Comparison of ENCODE assay signal across 8 cellular contexts in the genomic region with DNA sequence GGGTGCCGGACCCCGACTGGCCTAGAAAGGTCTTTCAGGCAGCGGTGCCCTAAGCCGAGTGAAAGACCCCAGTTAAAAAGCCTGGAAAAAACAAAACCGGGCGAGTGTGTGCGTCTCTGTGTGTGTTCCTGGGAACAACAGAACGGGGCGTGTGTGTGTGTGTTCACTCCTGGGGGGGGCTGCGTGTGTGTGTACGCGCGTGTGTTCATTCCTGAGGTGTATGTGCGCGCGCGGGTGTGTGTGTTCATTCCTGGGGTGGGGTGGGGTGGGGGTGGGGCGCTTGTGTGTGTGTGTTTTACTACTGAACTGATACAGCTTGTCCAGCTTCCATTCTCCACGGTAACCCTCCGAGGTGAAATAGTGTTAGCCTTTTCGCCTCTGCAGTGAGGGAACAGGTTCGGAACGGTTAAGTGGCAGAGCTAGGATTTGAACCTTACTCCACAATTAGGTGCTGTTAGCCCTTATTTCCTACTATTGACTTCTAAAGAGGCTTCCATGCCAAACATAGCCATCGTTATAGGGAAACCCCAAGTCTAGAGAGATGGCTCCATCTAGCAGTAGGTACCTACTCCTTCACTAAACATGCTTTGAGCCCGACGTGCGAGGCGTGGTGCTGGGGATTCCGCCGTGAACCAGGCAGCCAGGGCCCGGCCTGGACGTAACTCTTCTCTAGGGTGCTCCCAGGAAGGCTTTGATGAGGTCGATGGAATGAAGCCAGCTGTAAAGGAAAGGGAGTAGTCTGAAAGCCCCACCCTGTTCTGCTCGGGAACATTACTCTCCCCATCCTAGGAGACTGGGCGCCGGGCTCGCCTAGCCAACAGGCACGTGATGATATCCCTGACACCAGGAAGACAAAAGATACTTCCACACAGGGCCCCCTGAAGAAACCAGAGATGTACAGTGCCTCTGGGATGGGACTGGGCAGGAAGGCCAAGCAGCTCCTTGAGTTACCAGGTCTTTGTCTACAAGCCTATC. TPM values are rescaled to one million over a fixed set of nuclear protein-coding genes. Genes with fewer than 3 reads are reported as not detected.
DNase-seq lines count a peak whose midpoint lies in the region; ATAC-seq and TF ChIP-seq lines count a peak whose summit lies in the region.

No MANE protein-coding gene starts in this region.

- H3K9ac ChIP-seq in SU-DHL-6 (ENCODE audit: low read length) (peak overlapping the region; percentile 87), mesendoderm (ENCODE audit: low read length) (peak overlapping the region; percentile 96)

- H3K27me3 ChIP-seq in Caco-2 (replicated peaks; ENCODE audit: control insufficient read depth, insufficient read depth, low read length) (no peaks in the 10 kb centered on the region), MG63 (no peaks in the 10 kb centered on the region), SU-DHL-6 (ENCODE audit: low read length) (no peaks in the 10 kb centered on the region), mesendoderm (ENCODE audit: insufficient read depth, low read length, poor library complexity) (no peaks in the 10 kb centered on the region), tibial artery (no peaks in the 10 kb centered on the region)

- BruUV-seq in Caco-2 (replicated peaks; lab: Mats Ljungman, UMichigan) = TSS peak; percentile 94

- intact Hi-C loops in Caco-2 (cut with micrococcal nuclease; ENCODE audit: unreplicated experiment) = loop anchor here (2.0 to 10.0 kb wide), 2 partner anchors 49 to 557 kb away; partner anchors contain the start of genes CAMLG and PPP2CA
- intact Hi-C loops in tibial artery (cut with DNase I; ENCODE audit: low total_unique reads) = loop anchor here (1.0 to 5.0 kb wide), 2 partner anchors 49 to 190 kb away; partner anchors contain the start of genes CDKL3 and PPP2CA

- no peak overlapping the region for H2BK120ac ChIP-seq in mesendoderm (ENCODE audit: low read depth, low read length)

- H3K79me2 ChIP-seq in SU-DHL-6 (ENCODE audit: insufficient read depth, low read length) (peaks cover 36% of the 10 kb centered on the region), mesendoderm (ENCODE audit: control insufficient read depth, insufficient read depth, low read length) (peaks cover 33% of the 10 kb centered on the region)

- no peak overlapping the region for H2BK15ac ChIP-seq in mesendoderm (replicated peaks; ENCODE audit: low read depth)

- peak; percentile 31 for ATAC-seq in GM19438 (IDR thresholded peaks at IDR 0.05; ENCODE audit: low read depth, unreplicated experiment)
- peak; percentile 51 for ATAC-seq in effector memory CD8-positive, alpha-beta T cell (replicated peaks)
- ATAC-seq in GM19467 (IDR thresholded peaks at IDR 0.05; ENCODE audit: unreplicated experiment) = no peak

- H3K9me3 ChIP-seq in Caco-2 = no peaks in the 10 kb centered on the region
- H3K9me3 ChIP-seq in MG63 = no peaks in the 10 kb centered on the region
- no peaks in the 10 kb centered on the region for H3K9me3 ChIP-seq in SU-DHL-6 (ENCODE audit: insufficient read depth, low read length)
- no peaks in the 10 kb centered on the region for H3K9me3 ChIP-seq in tibial artery

- H2AFZ ChIP-seq in SU-DHL-6 (ENCODE audit: low read depth, low read length, severe bottlenecking) = peak overlapping the region; percentile 91

- peak overlapping the region; percentile 98 for H3K27ac Mint-ChIP-seq in Caco-2 (ENCODE audit: unreplicated experiment)
- H3K27ac Mint-ChIP-seq in effector memory CD8-positive, alpha-beta T cell = peak overlapping the region; percentile 97 to 99

- no CpG with 5 or more reads among the region's 38 CpGs for WGBS in mesendoderm (ENCODE audit: extremely low coverage, insufficient coverage, low lambda C conversion rate)

- H3K4me3 ChIP-seq in Caco-2 (ENCODE audit: low read depth, low read length) (peak overlapping the region; percentile 97), MG63 (peak overlapping the region; percentile 88), SU-DHL-6 (ENCODE audit: insufficient read depth, low read length, poor library complexity, severe bottlenecking) (peak overlapping the region; percentile 79), mesendoderm (ENCODE audit: low read length) (peak overlapping the region; percentile 60), tibial artery (peak overlapping the region; percentile 88 to 99)

- no peaks in the 10 kb centered on the region for H3K27me3 Mint-ChIP-seq in Caco-2 (ENCODE audit: insufficient read depth, unreplicated experiment)
- H3K27me3 Mint-ChIP-seq in effector memory CD8-positive, alpha-beta T cell = no peaks in the 10 kb centered on the region

- peaks cover 4% of the 10 kb centered on the region for H3K79me1 ChIP-seq in mesendoderm (ENCODE audit: low read length)

- peak overlapping the region; percentile 76 for H3K18ac ChIP-seq in mesendoderm (ENCODE audit: low read length)

- no peaks in the 10 kb centered on the region for H3K9me3 Mint-ChIP-seq in Caco-2 (ENCODE audit: unreplicated experiment)
- H3K9me3 Mint-ChIP-seq in effector memory CD8-positive, alpha-beta T cell = no peaks in the 10 kb centered on the region

- peaks cover 9% of the 10 kb centered on the region for H3F3A ChIP-seq in SU-DHL-6 (ENCODE audit: insufficient read depth)

- peak overlapping the region; percentile 93 for H3K4me3 Mint-ChIP-seq in Caco-2 (ENCODE audit: unreplicated experiment)
- peak overlapping the region; percentile 93 to 95 for H3K4me3 Mint-ChIP-seq in effector memory CD8-positive, alpha-beta T cell

- peak overlapping the region; percentile 78 for H3K27ac ChIP-seq in SU-DHL-6 (ENCODE audit: low read depth, low read length)
- H3K27ac ChIP-seq in mesendoderm (ENCODE audit: low read depth, low read length) = peak overlapping the region; percentile 51
- H3K27ac ChIP-seq in tibial artery = peak overlapping the region; percentile 92 to 99

- POLR2A ChIA-PET in Caco-2 (lab: Charles Lee) = interaction anchor here (0.6 to 3.4 kb wide), 11 partner anchors 9 to 850 kb away, joined by 3 to 32 read pairs (median 4); partner anchors contain the start of genes PPP2CA and UBE2B

- peak overlapping the region; percentile 100 for H4K5ac ChIP-seq in mesendoderm (ENCODE audit: low read length)

- no peak overlapping the region for H3K23ac ChIP-seq in mesendoderm (ENCODE audit: low read length)

- H3K4ac ChIP-seq in mesendoderm (ENCODE audit: low read depth, low read length) = peak overlapping the region; percentile 89

- H4K8ac ChIP-seq in mesendoderm (ENCODE audit: low read depth, low read length) = no peak overlapping the region

- H2BK5ac ChIP-seq in mesendoderm (ENCODE audit: low read length) = no peak overlapping the region

- peaks cover 9% of the 10 kb centered on the region; the same call in 1 of the 2 replicates for H4K20me1 ChIP-seq in SU-DHL-6 (ENCODE audit: low read depth, low read length)

- H3K4me1 Mint-ChIP-seq in Caco-2 (ENCODE audit: low read depth, unreplicated experiment) = peaks cover 8% of the 10 kb centered on the region
- peaks cover 10 to 28% of the 10 kb centered on the region in 2 donors for H3K4me1 Mint-ChIP-seq in effector memory CD8-positive, alpha-beta T cell (ENCODE audit: low read depth in 2 of 2)

- H2AK5ac ChIP-seq in mesendoderm (ENCODE audit: low read length) = peak overlapping the region; percentile 98

- H3K4me2 ChIP-seq in SU-DHL-6 (ENCODE audit: low read depth, low read length, poor library complexity, severe bottlenecking) = peak overlapping the region; percentile 99
- H3K4me2 ChIP-seq in mesendoderm (ENCODE audit: low read length) = peak overlapping the region; percentile 85

- H3K9me2 ChIP-seq in SU-DHL-6 (replicated peaks; ENCODE audit: insufficient read depth, low read length) = no peaks in the 10 kb centered on the region

- H3K4me1 ChIP-seq in Caco-2 = peaks cover 8% of the 10 kb centered on the region; the same call in 1 of the 2 replicates
- H3K4me1 ChIP-seq in mesendoderm (ENCODE audit: control insufficient read depth, low read depth, low read length) = peaks cover 3% of the 10 kb centered on the region
- H3K4me1 ChIP-seq in tibial artery = peaks cover 0 to 37% (median 18%) of the 10 kb centered on the region in 4 donors

- peaks cover 43% of the 10 kb centered on the region for H3K36me3 Mint-ChIP-seq in Caco-2 (ENCODE audit: insufficient read depth, unreplicated experiment)
- peaks cover 53% of the 10 kb centered on the region for H3K36me3 Mint-ChIP-seq in effector memory CD8-positive, alpha-beta T cell (ENCODE audit: insufficient read depth)

- CTCF ChIA-PET in Caco-2 (lab: Charles Lee) = interaction anchor here (0.9 to 1.2 kb wide), 3 partner anchors 36 to 410 kb away, joined by 3 to 4 read pairs (median 3); no protein-coding TSS in a partner anchor

- peak overlapping the region; percentile 95 for H3K56ac ChIP-seq in mesendoderm (ENCODE audit: low read length)

- H3K36me3 ChIP-seq in Caco-2 (ENCODE audit: control insufficient read depth, insufficient read depth, low read length) (peaks cover 1% of the 10 kb centered on the region; the same call in 1 of the 2 replicates), MG63 (peaks cover 21% of the 10 kb centered on the region), SU-DHL-6 (ENCODE audit: low read length) (no peaks in the 10 kb centered on the region), mesendoderm (ENCODE audit: control insufficient read depth, insufficient read depth, low read length) (peaks cover 1% of the 10 kb centered on the region), tibial artery (peaks cover 9 to 13% (median 11%) of the 10 kb centered on the region in 3 donors)

- peak; percentile 43 to 70 for DNase-seq in Caco-2
- DNase-seq in MG63 = peak; percentile 21
- no peak for DNase-seq in effector memory CD8-positive, alpha-beta T cell
- peak; percentile 85 for DNase-seq in mesendoderm
- DNase-seq in tibial artery = peak in 1 of 2 donors; percentile 65

- TF ChIP-seq CTCF in Caco-2 (IDR thresholded peaks at IDR 0.05; ENCODE audit: insufficient read depth in 1 of 2, low read depth in 1 of 2, low read length in 1 of 2, severe bottlenecking in 1 of 2, unreplicated experiment in 1 of 2) = no peak
- TF ChIP-seq CTCF in SU-DHL-6 (IDR thresholded peaks at IDR 0.05; ENCODE audit: insufficient read depth, low read length, poor library complexity, severe bottlenecking) = no peak
- TF ChIP-seq CTCF in tibial artery (IDR thresholded peaks at IDR 0.05) = no peak

RNA-seq across cellular contexts. Expression of gene SKP1, which starts 0.7 kb away (rescaled TPM):
- total RNA-seq in Caco-2 (2022) = 351 and 365 TPM in 2 replicates
- 939 and 1,191 TPM in 2 replicates for total RNA-seq in MG63 (2014; rRNA removed; shearing (Covaris generic); ENCODE audit: low replicate concordance)
- 654 TPM for polyA plus RNA-seq in mesendoderm (2013, experiment 1 of 2)
- 649 TPM for polyA plus RNA-seq in mesendoderm (2013, experiment 2 of 2)

RNA-seq across cellular contexts. Expression of gene PPP2CA, which starts 48.4 kb away (rescaled TPM):
- 202 and 224 TPM in 2 replicates for total RNA-seq in Caco-2 (2022)
- total RNA-seq in MG63 (2014; rRNA removed; shearing (Covaris generic); ENCODE audit: low replicate concordance) = 435 and 554 TPM in 2 replicates
- 82.9 TPM for polyA plus RNA-seq in mesendoderm (2013, experiment 1 of 2)
- 80.1 TPM for polyA plus RNA-seq in mesendoderm (2013, experiment 2 of 2)

Comparison
In these comparisons a context has a peak if more than half of its experiments do, and no peak if none do; other contexts are left out.
1. DNase-seq: peak in Caco-2 (2 of 2), MG63 (single experiment) and mesendoderm (single experiment); none in effector memory CD8-positive, alpha-beta T cell (0 of 3).
2. Peak in every context shown above with its lines, with median percentiles within 50 percentile points of each other: H3K4me3 ChIP-seq and H3K27ac ChIP-seq.